ENCODE assay signal across 11 cellular contexts in genomic region chr11:65713212-65713969, GRCh38. TPM values are rescaled to one million over a fixed set of nuclear protein-coding genes. Genes with fewer than 3 reads are reported as not detected.
DNase-seq lines count a peak whose midpoint lies in the region; ATAC-seq and TF ChIP-seq lines count a peak whose summit lies in the region.
"Had no signal": no experiment of that assay in that cellular context is flagged by ENCODE, and none has a peak within 500 bp of the region (broad histone marks: within the 10 kb centered on the region; RNA-seq: fewer than 3 reads in every experiment).

No MANE protein-coding gene starts in this region.

- no CpG with 5 or more reads among the region's 24 CpGs for WGBS in H9 (ENCODE audit: extremely low coverage, insufficient read length, low lambda C conversion rate)

- no peak overlapping the region for H2AK5ac ChIP-seq in H9 (ENCODE audit: insufficient read length, low read length)

- no peak overlapping the region for H2AFZ ChIP-seq in H9 (ENCODE audit: low read length)

- TF ChIP-seq CTCF in 22Rv1 (IDR thresholded peaks at IDR 0.05), result no peak
- no peak for TF ChIP-seq CTCF in H9 (conservative IDR thresholded peaks at IDR 0.05)
- no peak for TF ChIP-seq CTCF in astrocyte of the cerebellum (IDR thresholded peaks at IDR 0.05; ENCODE audit: low read depth, low read length, missing control alignments)

- H4K20me1 ChIP-seq in H9 (ENCODE audit: control insufficient read depth, insufficient read depth, insufficient read length), result no peaks in the 10 kb centered on the region

- H2BK20ac ChIP-seq in H9 (ENCODE audit: low read depth, low read length, poor library complexity, severe bottlenecking), result no peak overlapping the region

- H3K9me3 ChIP-seq in H9 (ENCODE audit: control insufficient read depth, low read depth, low read length) (no peaks in the 10 kb centered on the region), muscle layer of colon (ENCODE audit: low read length) (no peaks in the 10 kb centered on the region)

- H3K14ac ChIP-seq in H9 (ENCODE audit: insufficient read depth, low read length), result no peak overlapping the region

- no peak for ATAC-seq in GM19395 (IDR thresholded peaks at IDR 0.05; ENCODE audit: unreplicated experiment)

- no peak overlapping the region for H2BK12ac ChIP-seq in H9 (ENCODE audit: insufficient read length, low read depth, low read length)

- H3K4me1 Mint-ChIP-seq in H9, result peaks cover 3 to 4% of the 10 kb centered on the region in 2 experiments; a peak in 2 of 4 replicates

- no peaks in the 10 kb centered on the region; the same call in none of the 2 replicates for H3K27me3 Mint-ChIP-seq in H9 (ENCODE audit: low read depth)

- H2BK5ac ChIP-seq in H9 (ENCODE audit: insufficient read length, low read length), result no peak overlapping the region

- no peak overlapping the region for H3K23ac ChIP-seq in H9 (ENCODE audit: insufficient read length, low read depth, low read length)

- H3K36me3 Mint-ChIP-seq in H9 (ENCODE audit: insufficient read depth in 1 of 3, low read depth in 3 of 3), result peaks cover 39 to 57% (median 55%) of the 10 kb centered on the region in 3 experiments

- peak overlapping the region; percentile 96 for H3K27ac ChIP-seq in 22Rv1
- no peak overlapping the region for H3K27ac ChIP-seq in H9 (ENCODE audit: insufficient read length, low read depth, low read length)
- peak overlapping the region; percentile 100 for H3K27ac ChIP-seq in muscle layer of colon (ENCODE audit: low read depth, low read length)

- peak overlapping the region; percentile 85 to 90; a peak in 4 of 5 replicates for H3K4me3 Mint-ChIP-seq in H9

- H3K4me2 ChIP-seq in H9 (ENCODE audit: insufficient read depth, insufficient read length, low read length), result no peak overlapping the region

- no peak overlapping the region for H3K56ac ChIP-seq in H9 (ENCODE audit: insufficient read length, low read depth, low read length)

- no peak overlapping the region for H3K4ac ChIP-seq in H9 (ENCODE audit: low read depth, low read length)

- H3T11ph ChIP-seq in H9 (ENCODE audit: low read length), result no peak overlapping the region

- H4K91ac ChIP-seq in H9 (ENCODE audit: insufficient read length, low read depth, low read length), result no peak overlapping the region

- H3K79me2 ChIP-seq in H9 (ENCODE audit: insufficient read depth, low read length), result no peaks in the 10 kb centered on the region

- H3K18ac ChIP-seq in H9 (ENCODE audit: insufficient read length, low read depth, low read length), result no peak overlapping the region

- H4K8ac ChIP-seq in H9 (replicated peaks; ENCODE audit: insufficient read length, low read depth, low read length), result no peak overlapping the region

- H3K9ac ChIP-seq in H9 (ENCODE audit: extremely low read depth, insufficient read length, low read length) (no peak overlapping the region), muscle layer of colon (ENCODE audit: low read length) (no peak overlapping the region)

- no peak overlapping the region for H2BK15ac ChIP-seq in H9 (ENCODE audit: low read depth, low read length)

- H2BK120ac ChIP-seq in H9 (ENCODE audit: low read depth, low read length, poor library complexity, severe bottlenecking), result no peak overlapping the region

- H3K4me3 ChIP-seq in astrocyte of the cerebellum (ENCODE audit: low read depth, low read length) (peak overlapping the region; percentile 70), muscle layer of colon (ENCODE audit: low read depth in 1 of 2, low read length in 2 of 2) (peak overlapping the region in 1 of 2 donors; percentile 90)

- peaks cover 56% of the 10 kb centered on the region for H3K36me3 ChIP-seq in muscle layer of colon (ENCODE audit: insufficient read depth, low read length)

- H3K27me3 ChIP-seq in H9 (ENCODE audit: insufficient read depth, low read length), result no peaks in the 10 kb centered on the region
- no peaks in the 10 kb centered on the region for H3K27me3 ChIP-seq in muscle layer of colon (ENCODE audit: control insufficient read depth in 1 of 2, insufficient read depth in 2 of 2, low read length in 2 of 2)

- no peak overlapping the region for H4K5ac ChIP-seq in H9 (ENCODE audit: insufficient read length, low read depth, low read length)

- no peak for DNase-seq in H9
- no peak for DNase-seq in astrocyte of the cerebellum (ENCODE audit: low read depth)
- no peak for DNase-seq in LoVo (ENCODE audit: low spot score)
- DNase-seq in HuH-7.5 (ENCODE audit: low spot score), result no peak
- no peak for DNase-seq in NOMO-1 treated with dmso at 0.1 percent for 144 hours (lab: John Stamatoyannopoulos, UW; ENCODE audit: unreplicated experiment)
- DNase-seq: activated CD4-positive, alpha-beta T cell treated with anti-CD3 and anti-CD28 coated beads, Interleukin-2, amount 50 U/mL, for 1 hour; NCI-H1105; stimulated activated CD4-positive, alpha-beta T cell treated with anti-CD3 and anti-CD28 coated beads, Interleukin-15, amount 100 ng/mL, for 24 hours had no signal

- no peak overlapping the region for H3K27ac Mint-ChIP-seq in H9

- H3K9me3 Mint-ChIP-seq in H9, result peaks cover 0 to 2% of the 10 kb centered on the region in 2 experiments; a peak in 1 of 5 replicates

- H3K4me1 ChIP-seq in H9 (ENCODE audit: insufficient read depth, low read length) (peaks cover 2% of the 10 kb centered on the region; the same call in 1 of the 2 replicates), muscle layer of colon (ENCODE audit: insufficient read depth, low read length) (peaks cover 11% of the 10 kb centered on the region)

- in situ Hi-C loops in astrocyte of the cerebellum (cut with HindIII; ENCODE audit: low sequenced_read_pairs), result no loop called here

- H3K23me2 ChIP-seq in H9 (ENCODE audit: insufficient read length, low read depth, low read length, poor library complexity, severe bottlenecking), result no peaks in the 10 kb centered on the region

- no peaks in the 10 kb centered on the region for H3K79me1 ChIP-seq in H9 (ENCODE audit: insufficient read depth, low read depth, low read length, poor library complexity, severe bottlenecking)

RNA-seq across cellular contexts. Expression of gene KAT5, which starts 1.3 kb away (rescaled TPM):
- total RNA-seq in H9 (2021), result 56.7 and 57.4 TPM in 2 replicates

RNA-seq across cellular contexts. Expression of gene RNASEH2C, which starts 7.2 kb away (rescaled TPM):
- 53.8 and 57.7 TPM in 2 replicates for total RNA-seq in H9 (2021)

RNA-seq across cellular contexts. Expression of gene RELA, which starts 50.7 kb away (rescaled TPM):
- total RNA-seq in H9 (2021), result 43.3 and 48.8 TPM in 2 replicates
